In the genomic region with DNA sequence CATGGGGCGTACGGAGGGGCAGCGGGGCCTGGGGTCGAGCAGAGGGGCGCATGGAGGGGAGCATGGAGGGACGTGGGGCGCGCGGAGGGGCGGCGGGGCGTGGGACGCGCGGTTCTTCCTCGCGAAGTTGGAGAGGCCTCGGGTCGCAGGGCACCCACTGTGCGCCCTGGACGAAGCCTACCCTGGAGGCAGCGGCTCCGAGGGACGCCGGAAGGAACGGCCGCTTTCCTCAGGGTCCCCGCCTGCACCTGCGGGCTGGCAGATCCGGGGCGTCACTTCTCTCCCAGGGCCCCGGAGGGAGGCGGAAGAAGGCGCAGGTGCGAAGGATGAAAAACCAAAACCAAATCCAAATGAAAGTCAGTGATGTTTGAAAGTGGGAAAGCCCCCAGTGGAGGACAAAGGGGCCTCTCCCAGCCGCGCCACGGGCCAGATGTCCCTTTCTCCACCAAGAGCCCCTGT, we compare ENCODE assay signal across 18 cellular contexts.
DNase-seq lines count a peak whose midpoint lies in the region; TF ChIP-seq lines count a peak whose summit lies in the region.
"Had no signal": no experiment of that assay in that cellular context is flagged by ENCODE, and none has a peak within 500 bp of the region (broad histone marks: within the 10 kb centered on the region; RNA-seq: fewer than 3 reads in every experiment).

No MANE protein-coding gene starts in this region.

- DNase-seq in RPMI8226 (peak; percentile 7), esophagus squamous epithelium (lab: John Stamatoyannopoulos, UW) (no peak), mesothelial cell of epicardium (ENCODE audit: low spot score in 2 of 2, unreplicated experiment in 2 of 2) (no peak), suprapubic skin (ENCODE audit: low spot score in 2 of 2) (no peak), amniotic stem cell (lab: John Stamatoyannopoulos, UW) (no peak)
- no peak for DNase-seq in central memory CD4-positive, alpha-beta T cell
- DNase-seq in stimulated activated naive CD4-positive, alpha-beta T cell treated with Interleukin-2 at 50 U/mL for 16 hours (lab: John Stamatoyannopoulos, UW): no peak
- DNase-seq: activated effector memory CD4-positive, alpha-beta T cell treated with Interleukin-2 at 50 U/mL for 16 hours; DMS 273 treated with DMSO at 0.1 percent for 48 hours; effector memory CD8-positive, alpha-beta T cell; foreskin fibroblast; naive B cell; NCI-H345; SK-N-SH had no signal

- peaks cover 12% of the 10 kb centered on the region for H3K4me1 Mint-ChIP-seq in mesothelial cell of epicardium
- H3K4me1 Mint-ChIP-seq: B cell; stimulated activated memory B cell treated with anti-CD40 and anti-IgM and Interleukin-4, amounts not matched to agents 10 μg/mL and 1 μg/mL and 100 μg/mL, for 72 hours had no signal

- H3K36me3 ChIP-seq in esophagus squamous epithelium (no peaks in the 10 kb centered on the region), suprapubic skin (no peaks in the 10 kb centered on the region)

- H3K27ac ChIP-seq in esophagus squamous epithelium (no peak overlapping the region), suprapubic skin (no peak overlapping the region)
- H3K27ac ChIP-seq: VCaP had no signal

- H3K27me3 ChIP-seq in esophagus squamous epithelium: peaks cover 0 to 40% (median 0%) of the 10 kb centered on the region in 4 donors
- peaks cover 22% of the 10 kb centered on the region for H3K27me3 ChIP-seq in suprapubic skin

- peak overlapping the region; percentile 61 for H3K4me3 Mint-ChIP-seq in mesothelial cell of epicardium
- H3K4me3 Mint-ChIP-seq: B cell; IgD-negative memory B cell; stimulated activated memory B cell treated with anti-CD40 and anti-IgM and Interleukin-4, amounts not matched to agents 10 μg/mL and 1 μg/mL and 100 μg/mL, for 72 hours had no signal

- TF ChIP-seq CTCF in esophagus squamous epithelium (IDR thresholded peaks at IDR 0.05) (no peak), mesothelial cell of epicardium (IDR thresholded peaks at IDR 0.05; ENCODE audit: unreplicated experiment) (no peak), suprapubic skin (IDR thresholded peaks at IDR 0.05) (no peak)

- intact Hi-C loops in esophagus squamous epithelium (cut with DNase I): no loop called here

- H3K4me1 ChIP-seq in esophagus squamous epithelium (peaks cover 0 to 11% (median 5%) of the 10 kb centered on the region in 3 donors), suprapubic skin (peaks cover 9% of the 10 kb centered on the region)

- WGBS in esophagus squamous epithelium, 2 donors: 14 to 22% methylated on average over 18 to 30 of the region's 38 CpGs
- 22% methylated on average over 25 of the region's 38 CpGs for WGBS in suprapubic skin

- TF ChIP-seq POLR2A in esophagus squamous epithelium (IDR thresholded peaks at IDR 0.05) (no peak), suprapubic skin (IDR thresholded peaks at IDR 0.05) (no peak)

- H3K27me3 Mint-ChIP-seq in mesothelial cell of epicardium (ENCODE audit: low read depth): peaks cover 90% of the 10 kb centered on the region

- H3K9me3 Mint-ChIP-seq in mesothelial cell of epicardium: peaks cover 6% of the 10 kb centered on the region

- no peak for TF ChIP-seq EP300 in suprapubic skin (IDR thresholded peaks at IDR 0.05)

- no peaks in the 10 kb centered on the region for H3K36me3 Mint-ChIP-seq in mesothelial cell of epicardium
- H3K36me3 Mint-ChIP-seq: IgD-negative memory B cell had no signal

- H3K4me3 ChIP-seq in esophagus squamous epithelium (peak overlapping the region in 3 of 4 donors; percentile 22 to 52 (median 31)), suprapubic skin (peak overlapping the region; percentile 47)

- H3K9me3 ChIP-seq in esophagus squamous epithelium (peaks cover 0 to 9% (median 0%) of the 10 kb centered on the region in 3 donors), suprapubic skin (no peaks in the 10 kb centered on the region)
- H3K9me3 ChIP-seq: SK-N-SH had no signal

- no peak overlapping the region for H3K27ac Mint-ChIP-seq in mesothelial cell of epicardium
- H3K27ac Mint-ChIP-seq: B cell; effector memory CD8-positive, alpha-beta T cell; IgD-negative memory B cell; naive B cell; stimulated activated memory B cell treated with anti-CD40 and anti-IgM and Interleukin-4, amounts not matched to agents 10 μg/mL and 1 μg/mL and 100 μg/mL, for 72 hours had no signal
